8 cellular contexts compared by ENCODE assay signal in the genomic region with DNA sequence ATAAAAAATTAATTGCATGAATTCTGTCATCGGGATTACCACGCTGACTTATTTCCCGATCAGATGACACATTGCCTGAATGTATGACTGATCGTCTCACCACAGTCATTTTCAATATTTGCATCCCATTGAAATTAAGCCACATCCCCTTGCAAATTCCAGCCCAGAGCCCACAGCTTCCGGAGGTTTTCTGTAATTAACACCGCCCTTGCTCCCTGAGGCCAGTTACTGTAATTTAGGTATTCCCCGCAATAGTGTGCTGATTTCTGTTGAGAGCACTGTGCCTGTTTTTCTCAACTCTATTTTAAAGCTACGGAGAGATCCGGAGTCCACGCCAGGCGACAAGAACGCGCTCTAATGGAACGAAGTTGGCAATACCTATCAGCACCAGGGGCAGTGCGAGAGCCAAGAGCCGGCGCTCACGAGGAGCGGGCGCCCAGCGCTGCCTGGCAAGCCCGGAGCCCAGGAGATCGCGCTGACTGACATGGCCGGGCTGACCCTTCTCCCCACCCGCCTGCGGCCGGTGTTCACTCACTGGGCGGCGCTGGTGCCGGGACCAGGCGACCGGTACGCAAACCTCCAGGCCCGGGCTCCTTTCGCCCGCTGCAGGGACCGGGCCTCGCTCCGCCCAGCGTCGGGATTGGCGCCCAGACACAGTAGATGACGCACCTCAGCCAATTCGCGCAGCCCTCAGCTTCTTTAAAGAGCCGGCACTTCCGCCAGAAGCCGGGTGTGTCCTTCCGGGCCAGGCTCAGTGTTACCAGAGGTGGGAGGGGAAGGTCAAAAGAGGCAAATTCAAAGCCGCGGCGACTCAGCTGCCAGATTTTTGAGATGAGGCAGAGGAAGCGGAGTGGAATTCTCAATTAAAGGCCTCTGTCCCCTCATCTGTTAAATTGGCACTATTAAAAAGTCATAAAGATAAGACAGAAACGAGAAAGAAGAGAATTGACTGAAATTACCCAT. TPM values are rescaled to one million over a fixed set of nuclear protein-coding genes. Genes with fewer than 3 reads are reported as not detected.
DNase-seq lines count a peak whose midpoint lies in the region; ATAC-seq and TF ChIP-seq lines count a peak whose summit lies in the region.

TSS of gene PLGRKT (minus strand) at position 672 of the 963 bp plus-strand sequence. CDS start 5,948 bp downstream, outside the sequence.

- H3K27me3 Mint-ChIP-seq in Caco-2 (ENCODE audit: insufficient read depth, unreplicated experiment), result no peaks in the 10 kb centered on the region
- no peaks in the 10 kb centered on the region for H3K27me3 Mint-ChIP-seq in effector memory CD8-positive, alpha-beta T cell

- H3K36me3 ChIP-seq in Caco-2 (ENCODE audit: control insufficient read depth, insufficient read depth, low read length), result no peaks in the 10 kb centered on the region

- POLR2A ChIA-PET in Caco-2 (lab: Charles Lee), result interaction anchor here (0.6 to 1.1 kb wide), 3 partner anchors 13 to 191 kb away, joined by 3 to 4 read pairs (median 4); partner anchors contain the start of gene CD274

- H3K4me3 Mint-ChIP-seq in Caco-2 (ENCODE audit: unreplicated experiment), result peak within 1 kb of the TSS; percentile 80
- peak within 1 kb of the TSS; percentile 86 to 93 for H3K4me3 Mint-ChIP-seq in effector memory CD8-positive, alpha-beta T cell

- H3K9me3 ChIP-seq in Caco-2, result no peaks in the 10 kb centered on the region

- TSS peak; percentile 75 for BruUV-seq in Caco-2 (replicated peaks; lab: Mats Ljungman, UMichigan)

- peaks cover 8% of the 10 kb centered on the region for H3K36me3 Mint-ChIP-seq in Caco-2 (ENCODE audit: insufficient read depth, unreplicated experiment)
- H3K36me3 Mint-ChIP-seq in effector memory CD8-positive, alpha-beta T cell (ENCODE audit: insufficient read depth), result peaks cover 28% of the 10 kb centered on the region

- H3K4me3 ChIP-seq in Caco-2 (ENCODE audit: low read depth, low read length), result peak within 1 kb of the TSS; percentile 49

- peak; percentile 90 to 91 for DNase-seq in Caco-2
- peak; percentile 96 for DNase-seq in HT1080 (ENCODE audit: low read depth)
- DNase-seq in NOMO-1 treated with DMSO at 0.1 percent for 48 hours (lab: John Stamatoyannopoulos, UW; ENCODE audit: unreplicated experiment), result peak; percentile 84
- peak; percentile 61 to 76 (median 75) for DNase-seq in activated CD8-positive, alpha-beta memory T cell treated with anti-CD3 and anti-CD28 coated beads for 48 hours (ENCODE audit: low read depth in 2 of 3, low spot score in 2 of 3)
- DNase-seq in effector memory CD8-positive, alpha-beta T cell, result peak; percentile 84 to 88 (median 86)
- peak; percentile 98 for DNase-seq in medulla oblongata (ENCODE audit: extremely low spot score)
- peak; percentile 85 for DNase-seq in stimulated activated CD8-positive, alpha-beta memory T cell treated with anti-CD3 and anti-CD28 coated beads, Interleukin-12 subunit alpha, Interleukin-12 subunit beta, amount 100 ng/mL, for 1 hour (ENCODE audit: low read depth)

- CTCF ChIA-PET in Caco-2 (lab: Charles Lee), result interaction anchor here (1.0 to 1.7 kb wide), 2 partner anchors 13 to 251 kb away, joined by 3 to 6 read pairs; partner anchors contain the start of gene CD274

- intact Hi-C loops in Caco-2 (cut with micrococcal nuclease; ENCODE audit: unreplicated experiment), result loop anchor here (10.0 kb wide), 1 partner anchor 277 kb away; no protein-coding TSS in a partner anchor

- peaks cover 8% of the 10 kb centered on the region; the same call in 1 of the 2 replicates for H3K4me1 ChIP-seq in Caco-2

- peak in 1 of 2 experiments; percentile 26 for TF ChIP-seq CTCF in Caco-2 (IDR thresholded peaks at IDR 0.05; ENCODE audit: insufficient read depth in 1 of 2, low read depth in 1 of 2, low read length in 1 of 2, severe bottlenecking in 1 of 2, unreplicated experiment in 1 of 2)

- no peaks in the 10 kb centered on the region for H3K9me3 Mint-ChIP-seq in Caco-2 (ENCODE audit: unreplicated experiment)
- no peaks in the 10 kb centered on the region for H3K9me3 Mint-ChIP-seq in effector memory CD8-positive, alpha-beta T cell

- ATAC-seq in GM21360 (IDR thresholded peaks at IDR 0.05; ENCODE audit: unreplicated experiment), result peak; percentile 80
- peak; percentile 90 for ATAC-seq in effector memory CD8-positive, alpha-beta T cell (replicated peaks)

- no peaks in the 10 kb centered on the region for H3K4me1 Mint-ChIP-seq in Caco-2 (ENCODE audit: low read depth, unreplicated experiment)
- peaks cover 23 to 25% of the 10 kb centered on the region in 2 donors for H3K4me1 Mint-ChIP-seq in effector memory CD8-positive, alpha-beta T cell (ENCODE audit: low read depth in 2 of 2)

- H3K27ac Mint-ChIP-seq in Caco-2 (ENCODE audit: unreplicated experiment), result peak within 1 kb of the TSS; percentile 80
- H3K27ac Mint-ChIP-seq in effector memory CD8-positive, alpha-beta T cell, result peak within 1 kb of the TSS; percentile 98 to 99

- no peaks in the 10 kb centered on the region for H3K27me3 ChIP-seq in Caco-2 (replicated peaks; ENCODE audit: control insufficient read depth, insufficient read depth, low read length)

RNA-seq across cellular contexts. Expression of gene PLGRKT, which starts in this region (rescaled TPM):
- total RNA-seq in Caco-2 (2022), result 5.0 and 7.0 TPM in 2 replicates
- 33.6 and 36.5 TPM in 2 replicates for total RNA-seq in HT1080 (2014; rRNA removed; shearing (Covaris generic))
- 37.4 and 43.5 TPM in 2 replicates for polyA plus RNA-seq in HT1080 (2015; cell fraction: cytosol; rRNA removed)
- polyA plus RNA-seq in HT1080 (2015; cell fraction: nucleus; rRNA removed), result 15.2 and 17.3 TPM in 2 replicates

Comparison
In these comparisons a context has a peak if more than half of its experiments do, and no peak if none do; other contexts are left out.
1. Peak in every context shown above with its lines: DNase-seq, ATAC-seq and H3K4me3 ChIP-seq.